12 cellular contexts compared by ENCODE assay signal in the genomic region with DNA sequence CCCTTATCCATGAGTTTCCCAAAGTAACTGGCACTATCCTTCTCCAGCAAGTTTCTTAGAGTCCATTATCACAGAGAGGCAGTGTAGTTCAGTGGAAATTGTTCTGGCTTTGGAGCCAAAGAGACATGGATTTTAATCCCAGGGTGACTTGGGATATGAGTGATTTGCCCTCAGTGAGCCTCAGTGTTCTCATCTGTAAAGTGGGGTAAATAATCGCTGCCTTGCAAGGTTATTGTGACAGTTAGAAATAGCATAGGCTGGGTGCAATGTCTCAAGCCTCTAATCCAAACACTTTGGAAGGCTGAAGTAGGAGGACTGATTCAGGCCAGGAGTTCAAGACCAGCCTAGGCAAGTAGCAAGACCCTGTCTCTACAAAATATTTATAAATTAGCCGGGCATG. TPM values are rescaled to one million over a fixed set of nuclear protein-coding genes. Genes with fewer than 3 reads are reported as not detected.
DNase-seq lines count a peak whose midpoint lies in the region; ATAC-seq, FAIRE-seq and TF ChIP-seq lines count a peak whose summit lies in the region.
"Had no signal": no experiment of that assay in that cellular context is flagged by ENCODE, and none has a peak within 500 bp of the region (broad histone marks: within the 10 kb centered on the region; RNA-seq: fewer than 3 reads in every experiment).

No MANE protein-coding gene starts in this region.

- H3K27ac ChIP-seq in right cardiac atrium (ENCODE audit: low read length) (peak overlapping the region; percentile 82), K562 (ENCODE audit: extremely low read depth, low read depth, low read length) (no peak overlapping the region), gastrocnemius medialis (peak overlapping the region; percentile 84 to 94 (median 90))

- H3K4me1 ChIP-seq in right cardiac atrium (ENCODE audit: control insufficient read depth, insufficient read depth, low read length) (peaks cover 15% of the 10 kb centered on the region), K562 (replicated peaks in 1 of 2; ENCODE audit: control insufficient read depth in 2 of 2, insufficient read depth in 2 of 2, low read length in 2 of 2) (peaks cover 4 to 12% of the 10 kb centered on the region in 2 experiments; a peak in 4 of 5 replicates), gastrocnemius medialis (peaks cover 97% of the 10 kb centered on the region in 2 donors)
- H3K4me1 ChIP-seq: Caco-2 had no signal

- intact Hi-C loops in right cardiac atrium (cut with DNase I) (no loop called here), Right ventricle myocardium superior (cut with DNase I) (no loop called here), K562 (cut with micrococcal nuclease) (no loop called here), gastrocnemius medialis (cut with DNase I; ENCODE audit: low total_unique reads) (loop anchor here (5.0 kb wide), 2 partner anchors 49 to 81 kb away; a partner anchor contains a TSS)

- H3K27me3 ChIP-seq in right cardiac atrium (ENCODE audit: control insufficient read depth, insufficient read depth) (no peaks in the 10 kb centered on the region), K562 (ENCODE audit: control insufficient read depth in 2 of 2, insufficient read depth in 2 of 2, low read length in 2 of 2) (no peaks in the 10 kb centered on the region), gastrocnemius medialis (no peaks in the 10 kb centered on the region)

- H3K9me3 ChIP-seq in right cardiac atrium (ENCODE audit: control insufficient read depth, low read length) (no peaks in the 10 kb centered on the region), K562 (replicated peaks; ENCODE audit: control insufficient read depth, insufficient read depth, low read depth, low read length) (no peaks in the 10 kb centered on the region), gastrocnemius medialis (no peaks in the 10 kb centered on the region)
- H3K9me3 ChIP-seq: Caco-2 had no signal

- no peaks in the 10 kb centered on the region for H3K79me2 ChIP-seq in K562 (ENCODE audit: control insufficient read depth, insufficient read depth, low read length)

- no peak for FAIRE-seq in K562 (lab: Jason Lieb, UNC)
- FAIRE-seq: GM19239 had no signal

- no peaks in the 10 kb centered on the region for H3K9me1 ChIP-seq in K562 (ENCODE audit: control insufficient read depth, insufficient read depth, low read length)

- no TSS peak for BruUV-seq in K562 (replicated peaks; lab: Mats Ljungman, UMichigan)

- H3K4me2 ChIP-seq in K562 (ENCODE audit: insufficient read depth, low read length): no peak overlapping the region

- H4K20me1 ChIP-seq in K562 (replicated peaks; ENCODE audit: control insufficient read depth, insufficient read depth, low read length): no peaks in the 10 kb centered on the region

- peak overlapping the region in 1 of 2 experiments; percentile 54; a peak in 1 of 4 replicates for H3K9ac ChIP-seq in K562 (ENCODE audit: insufficient read depth in 1 of 2, low read depth in 2 of 2, low read length in 2 of 2)

- no peak for TF ChIP-seq RAD21 in K562 (CRISPR knock-in tag; conservative IDR thresholded peaks at IDR 0.05 in 1 of 2, IDR thresholded peaks at IDR 0.05 in 1 of 2)

- POLR2A ChIA-PET in K562 (lab: Yijun Ruan, JAX): no interaction called here

- CTCF ChIA-PET in K562 (lab: Yijun Ruan, JAX; ENCODE audit: low intra/inter-chr PET ratio): no interaction called here

- no peak for TF ChIP-seq EP300 in K562 (IDR thresholded peaks at IDR 0.05; ENCODE audit: low read length)

- H2AFZ ChIP-seq in K562 (ENCODE audit: low read depth, low read length): no peak overlapping the region

- in situ Hi-C loops in K562 (cut with MboI): no loop called here
- in situ Hi-C loops in gastrocnemius medialis (cut with MboI; ENCODE audit: low sequenced_read_pairs in 4 of 4): no loop called here

- no peak for TF ChIP-seq CTCF in K562 (IDR thresholded peaks at IDR 0.05 in 2 of 3, conservative IDR thresholded peaks at IDR 0.05 in 1 of 3; ENCODE audit: insufficient read depth in 2 of 3, low read depth in 1 of 3, low read length in 3 of 3)
- TF ChIP-seq CTCF in gastrocnemius medialis (IDR thresholded peaks at IDR 0.05 in 4 of 5, conservative IDR thresholded peaks at IDR 0.05 in 1 of 5): no peak

- ATAC-seq in right cardiac atrium (no peak), Right ventricle myocardium superior (ENCODE audit: poor library complexity) (no peak), K562 (no peak), gastrocnemius medialis (no peak)

- DNase-seq in right cardiac atrium (no peak), Right ventricle myocardium superior (no peak), K562 (ENCODE audit: extremely low read depth in 1 of 4, low spot score in 3 of 4) (no peak), gastrocnemius medialis (no peak), kidney tubule cell (ENCODE audit: low spot score) (no peak), NCI-H524 treated with DMSO at 0.1 percent for 48 hours (lab: John Stamatoyannopoulos, UW) (no peak)
- DNase-seq: Caco-2; CD8-positive, alpha-beta memory T cell; GF-D8; GOT3; H9 had no signal

- H3K4me3 ChIP-seq in right cardiac atrium (ENCODE audit: low read length): no peak overlapping the region
- no peak overlapping the region for H3K4me3 ChIP-seq in K562
- no peak overlapping the region for H3K4me3 ChIP-seq in gastrocnemius medialis

- TF ChIP-seq POLR2A in K562 (conservative IDR thresholded peaks at IDR 0.05) (no peak), gastrocnemius medialis (IDR thresholded peaks at IDR 0.05) (no peak)

- H3K36me3 ChIP-seq in K562 (ENCODE audit: control insufficient read depth, insufficient read depth, low read length) (no peaks in the 10 kb centered on the region; the same call in 2 of the 3 replicates), gastrocnemius medialis (no peaks in the 10 kb centered on the region)

- WGBS in right cardiac atrium: 95% methylated on average over 2 of the region's 2 CpGs
- WGBS in K562 (ENCODE audit: insufficient coverage, low coverage, missing lambda C conversion rate): 20% methylated on average over 2 of the region's 2 CpGs

TF ChIP-seq in K562, 482 proteins besides CTCF, POLR2A, EP300 and RAD21:
- TF ChIP-seq RBM25 (IDR thresholded peaks at IDR 0.05; ENCODE audit: low read depth, low read length, severe bottlenecking) (peak; percentile 83), ESRRA (IDR thresholded peaks at IDR 0.05; ENCODE audit: borderline replicate concordance, low read depth) (peak; percentile 44; the same call in 1 of the 2 replicates), ADNP (tag; IDR thresholded peaks at IDR 0.05) (peak; percentile 52; the same call in 1 of the 2 replicates), HNRNPL (IDR thresholded peaks at IDR 0.05; ENCODE audit: low read depth, low read length) (no peak), BCOR (IDR thresholded peaks at IDR 0.05) (peak; percentile 76), KDM1A (IDR thresholded peaks at IDR 0.05) (peak in 1 of 2 experiments; percentile 54; a peak in 2 of 4 replicates)

RNA-seq across cellular contexts. Expression of a gene that starts 30.0 kb away (rescaled TPM):
- total RNA-seq in right cardiac atrium (10 to 100 TPM; 83.5 to 95.1 (median 88.1) TPM), Right ventricle myocardium superior (48.2 TPM), K562 (2014; rRNA removed) (2.2 and 3.3 TPM in 2 replicates), K562 (2014; rRNA removed; fragmentation: Illumina TruSeq; extraction: Trizol) (1.6 and 1.7 TPM in 2 replicates), K562 (2015; rRNA removed; fragmentation: Illumina TruSeq; extraction: Trizol) (1.3 and 2.2 TPM in 2 replicates), K562 (2021) (3.3 and 3.9 TPM in 2 replicates), gastrocnemius medialis (10 to 100 TPM; 28.5 to 70.8 (median 52.7) TPM)
- polyA plus RNA-seq in right cardiac atrium (48.8 TPM), K562 (2011; rRNA removed) (2.9 and 5.2 TPM in 2 replicates), K562 (2014; fragmentation: Illumina TruSeq; extraction: Trizol) (1.4 and 1.9 TPM in 2 replicates), K562 (2014; fragmentation: Nextera tagmentation; extraction: Ambion mirVana) (under 1 TPM; 0.14 to 0.20 TPM), K562 (2014; rRNA removed) (3.5 and 3.6 TPM in 2 replicates)
- 6.8 and 11.4 TPM in 2 replicates for total RNA-seq in K562 (2011; cell fraction: chromatin; rRNA removed; ENCODE audit: low replicate concordance)
- 5.1 and 6.5 TPM in 2 replicates for total RNA-seq in K562 (2011; cell fraction: nucleolus; rRNA removed)
- 7.7 and 10.2 TPM in 2 replicates for total RNA-seq in K562 (2011; cell fraction: nucleoplasm; rRNA removed)
- 2.5 and 5.4 TPM in 2 replicates for polyA plus RNA-seq in K562 (2011; cell fraction: cytosol; rRNA removed)
- 7.6 and 18.2 TPM in 2 replicates for polyA plus RNA-seq in K562 (2011; cell fraction: nucleus; rRNA removed)
- polyA plus RNA-seq in K562 (2012): 1.7 and 4.1 TPM in 2 replicates
- polyA minus RNA-seq in K562 (2011; rRNA and poly(A)+ RNA removed): 2.5 and 3.3 TPM in 2 replicates
- 2.2 and 2.9 TPM in 2 replicates for polyA minus RNA-seq in K562 (2011; cell fraction: cytosol; rRNA and poly(A)+ RNA removed)
- polyA minus RNA-seq in K562 (2011; cell fraction: nucleus; rRNA and poly(A)+ RNA removed): 3.6 and 5.4 TPM in 2 replicates
